In the genomic region with DNA sequence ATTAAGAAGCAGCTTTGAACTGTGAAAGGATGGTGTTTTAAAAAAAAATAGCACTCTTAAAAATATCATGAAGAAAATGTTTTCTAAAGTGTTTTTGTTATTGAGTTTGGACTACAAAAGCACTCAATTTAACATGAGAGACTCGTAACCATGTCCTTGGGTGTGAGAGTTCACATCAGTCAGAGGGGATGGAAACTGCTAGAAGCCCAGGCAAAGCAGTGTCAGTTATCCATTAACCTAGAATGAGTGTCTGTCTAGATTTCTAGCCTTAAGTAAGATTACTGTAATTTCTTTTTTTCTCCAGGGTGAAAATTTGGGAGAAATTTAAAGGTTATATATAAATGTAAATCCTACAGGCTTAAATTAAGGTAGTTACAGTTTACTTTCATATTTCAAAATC, we compare ENCODE assay signal across 12 cellular contexts. TPM values are rescaled to one million over a fixed set of nuclear protein-coding genes. Genes with fewer than 3 reads are reported as not detected.
"Had no signal": no experiment of that assay in that cellular context is flagged by ENCODE, and none has a peak within 500 bp of the region (broad histone marks: within the 10 kb centered on the region; RNA-seq: fewer than 3 reads in every experiment).

No MANE protein-coding gene starts in this region.

- H2AFZ ChIP-seq: GM23248, GM23338 had no signal

- H3K4me1 ChIP-seq: HAP-1 had no signal

- H3K4me2 ChIP-seq: GM23338 had no signal

- H3K36me3 ChIP-seq: HAP-1 had no signal

- DNase-seq: GM23248, GOT3, H7, H9, HCEC 1CT, HFFc6 had no signal

- H3K9ac ChIP-seq: GM23248 had no signal

- H3K9me3 ChIP-seq: HAP-1 had no signal

- H3K27ac ChIP-seq: GM23248 had no signal

- ATAC-seq: GM23338, HCT116 had no signal

- H3K4me3 ChIP-seq: GM23248, GM23338, HAP-1 had no signal

- FAIRE-seq: H1, H54 had no signal

RNA-seq across cellular contexts. Expression of a gene that starts 31.7 kb away (rescaled TPM):
- total RNA-seq: GM23248, H1, H4, H9, HFFc6 had no signal
- polyA plus RNA-seq: GM23248 had no signal
